Comparison of ENCODE assay signal across 8 cellular contexts in the genomic region with DNA sequence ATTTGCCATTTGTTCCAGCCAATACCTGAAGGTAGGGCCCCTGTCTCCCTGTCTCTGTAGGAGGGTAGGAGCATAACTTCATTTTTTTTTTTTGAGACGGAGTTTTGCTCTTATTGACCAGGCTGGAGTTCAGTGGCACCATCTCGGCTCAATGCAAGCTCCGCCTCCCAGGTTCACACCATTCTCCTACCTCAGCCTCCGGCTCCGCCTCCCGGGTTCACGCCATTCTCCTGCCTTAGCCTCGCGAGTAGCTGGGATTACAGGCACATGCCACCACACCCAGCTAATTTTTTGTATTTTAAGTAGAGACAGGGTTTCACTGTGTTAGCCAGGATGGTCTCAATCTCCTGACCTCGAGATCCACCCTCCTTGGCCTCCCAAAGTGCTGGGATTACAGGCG. TPM values are rescaled to one million over a fixed set of nuclear protein-coding genes. Genes with fewer than 3 reads are reported as not detected.
"Had no signal": no experiment of that assay in that cellular context is flagged by ENCODE, and none has a peak within 500 bp of the region (broad histone marks: within the 10 kb centered on the region; RNA-seq: fewer than 3 reads in every experiment).

No MANE protein-coding gene starts in this region.

RNA-seq across cellular contexts. Expression of gene PPEF2, which starts 22.7 kb away (rescaled TPM):
- total RNA-seq: activated naive CD8-positive, alpha-beta T cell treated with anti-CD3 and anti-CD28 coated beads for 36 hours; activated T-cell treated with anti-CD3 and anti-CD28 coated beads, Interleukin-2, amount 50 U/mL, for 4 hours; body of pancreas; chondrocyte; dermis blood vessel endothelial cell; esophagus muscularis mucosa; foreskin keratinocyte; heart left ventricle had no signal
- polyA plus RNA-seq: foreskin keratinocyte, heart left ventricle had no signal
